15 cellular contexts compared by ENCODE assay signal in the genomic region with DNA sequence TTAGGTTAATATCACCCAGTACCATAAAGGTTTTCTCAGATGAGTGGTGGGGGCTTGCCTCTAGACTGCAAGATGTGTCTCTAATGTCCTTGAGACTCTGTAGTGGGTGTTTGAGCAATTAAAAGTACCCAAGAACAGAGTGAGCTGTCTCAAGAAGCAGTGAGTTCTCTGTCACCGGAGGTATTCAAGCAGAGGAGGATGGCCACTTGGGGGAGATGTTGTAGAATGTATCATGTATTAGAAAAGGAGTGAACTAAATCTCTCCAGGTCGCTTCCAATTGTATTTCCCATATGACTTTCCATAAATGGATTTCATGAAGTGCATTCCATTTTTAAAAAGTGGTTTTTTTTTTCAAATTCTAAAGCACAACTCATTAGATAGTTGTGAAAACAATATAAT. TPM values are rescaled to one million over a fixed set of nuclear protein-coding genes. Genes with fewer than 3 reads are reported as not detected.
DNase-seq lines count a peak whose midpoint lies in the region; ATAC-seq and TF ChIP-seq lines count a peak whose summit lies in the region.
"Had no signal": no experiment of that assay in that cellular context is flagged by ENCODE, and none has a peak within 500 bp of the region (broad histone marks: within the 10 kb centered on the region; RNA-seq: fewer than 3 reads in every experiment).

No MANE protein-coding gene starts in this region.

- no peaks in the 10 kb centered on the region for H3F3A ChIP-seq in GM23248 (ENCODE audit: insufficient read depth)

- H3K9ac ChIP-seq in GM23248 = no peak overlapping the region
- H3K9ac ChIP-seq in adipocyte (ENCODE audit: low read length) = no peak overlapping the region

- intact Hi-C loops in left colon (cut with DNase I, micrococcal nuclease) = loop anchor here in 1 of 2 donors (10.0 kb wide), 1 partner anchor 163 kb away; no protein-coding TSS in a partner anchor
- intact Hi-C loops in testis (cut with DNase I; ENCODE audit: low total_unique reads) = no loop called here

- TF ChIP-seq POLR2A in testis (IDR thresholded peaks at IDR 0.05) = no peak

- H3K36me3 ChIP-seq in GM23248 (ENCODE audit: low read depth) (no peaks in the 10 kb centered on the region), adipocyte (ENCODE audit: control insufficient read depth, insufficient read depth, low read length, severe bottlenecking) (no peaks in the 10 kb centered on the region), HAP-1 (replicated peaks) (no peaks in the 10 kb centered on the region), testis (ENCODE audit: low read depth, missing control alignments) (no peaks in the 10 kb centered on the region)
- H3K36me3 ChIP-seq: SJCRH30 had no signal

- no peak for TF ChIP-seq CTCF in testis (IDR thresholded peaks at IDR 0.05)

- H3K4me2 ChIP-seq in GM23248 (ENCODE audit: unreplicated experiment) = no peak overlapping the region

- H3K9me2 ChIP-seq in GM23248 (ENCODE audit: insufficient read depth) = no peaks in the 10 kb centered on the region

- no peaks in the 10 kb centered on the region for H3K4me1 ChIP-seq in GM23248 (ENCODE audit: insufficient read depth)
- H3K4me1 ChIP-seq in adipocyte (ENCODE audit: control insufficient read depth, insufficient read depth, low read length) = no peaks in the 10 kb centered on the region
- no peaks in the 10 kb centered on the region for H3K4me1 ChIP-seq in HAP-1
- no peaks in the 10 kb centered on the region for H3K4me1 ChIP-seq in testis
- H3K4me1 ChIP-seq: SJCRH30 had no signal

- ATAC-seq in left colon (peak; percentile 69), HG02678 (IDR thresholded peaks at IDR 0.05; ENCODE audit: unreplicated experiment) (no peak)
- ATAC-seq: natural killer cell; stimulated activated naive B cell treated with anti-CD40 and anti-IgM and Interleukin-4, amounts not matched to agents 10 μg/mL and 1 μg/mL and 100 μg/mL, for 72 hours had no signal

- no peaks in the 10 kb centered on the region for H4K20me1 ChIP-seq in GM23248 (ENCODE audit: insufficient read depth)

- H2AFZ ChIP-seq in GM23248 = no peak overlapping the region

- H3K27me3 ChIP-seq in GM23248 (replicated peaks; ENCODE audit: insufficient read depth) (0 out of 2 replicates have a peak, but pooled peaks cover 9% of the 10 kb centered on the region), adipocyte (replicated peaks; ENCODE audit: control insufficient read depth, insufficient read depth, low read length) (peaks cover 11% of the 10 kb centered on the region), HAP-1 (ENCODE audit: low read depth) (no peaks in the 10 kb centered on the region), testis (no peaks in the 10 kb centered on the region)
- H3K27me3 ChIP-seq: SJCRH30 had no signal

- no peaks in the 10 kb centered on the region for H3K79me2 ChIP-seq in GM23248 (ENCODE audit: insufficient read depth)

- no peak overlapping the region for H3K27ac ChIP-seq in GM23248
- no peak overlapping the region for H3K27ac ChIP-seq in substantia nigra (ENCODE audit: low read depth, low read length, poor library complexity, severe bottlenecking)
- H3K27ac ChIP-seq in testis = no peak overlapping the region
- H3K27ac ChIP-seq: coronary artery, SJCRH30 had no signal

- H3K9me3 ChIP-seq in GM23248 (ENCODE audit: low read depth) (no peaks in the 10 kb centered on the region), adipocyte (ENCODE audit: control insufficient read depth, low read length) (no peaks in the 10 kb centered on the region), HAP-1 (no peaks in the 10 kb centered on the region), testis (no peaks in the 10 kb centered on the region)
- H3K9me3 ChIP-seq: SJCRH30 had no signal

- H3K4me3 ChIP-seq in GM23248 (no peak overlapping the region), adipocyte (ENCODE audit: low read length) (no peak overlapping the region), HAP-1 (no peak overlapping the region), testis (no peak overlapping the region)
- H3K4me3 ChIP-seq: coronary artery, SJCRH30 had no signal

- in situ Hi-C loops in GM23248 (cut with MboI) (no loop called here), HAP-1 (cut with MboI; ENCODE audit: low sequenced_read_pairs) (no loop called here)

- DNase-seq in AML-193 (lab: John Stamatoyannopoulos, UW) (peak; percentile 0 to 5), GM23248 (peak; percentile 9), adipocyte (ENCODE audit: low read depth) (peak; percentile 8), left colon (peak in 1 of 2 donors; percentile 49), substantia nigra (lab: John Stamatoyannopoulos, UW) (no peak), HAP-1 (ENCODE audit: low spot score in 2 of 2) (no peak), testis (no peak)
- DNase-seq: activated effector memory CD4-positive, alpha-beta T cell treated with anti-CD3 and anti-CD28 coated beads, Interleukin-2, amount 50 U/mL, for 16 hours; CD8-positive, alpha-beta memory T cell; natural killer cell; NCI-H2029 treated with DMSO at 0.1 percent for 48 hours; SJCRH30; stimulated activated naive B cell treated with anti-CD40 and anti-IgM and Interleukin-4, amounts not matched to agents 10 μg/mL and 1 μg/mL and 100 μg/mL, for 72 hours had no signal

- WGBS in GM23248 (ENCODE audit: low coverage in 1 of 2, low lambda C conversion rate in 2 of 2, missing lambda C conversion rate in 2 of 2), 2 experiments = 25% methylated on average over 2 of the region's 2 CpGs
- WGBS in testis, 2 donors = 68 to 79% methylated on average over 2 of the region's 2 CpGs

RNA-seq across cellular contexts. Expression of a gene that starts 35.0 kb away (rescaled TPM):
- total RNA-seq in GM23248 (2014; rRNA removed; shearing (Covaris generic)) = not detected in 2 replicates
- polyA plus RNA-seq in GM23248 (2016; fragmentation: Nextera tagmentation; extraction: Ambion mirVana) = not detected in 2 replicates
- total RNA-seq in left colon = 10 to 100 TPM in 1 of 2 donors, 1 to 10 TPM in 1; 2.3 to 15.2 TPM
- total RNA-seq in testis = under 1 TPM; 0.08 to 0.37 TPM
- 0.28 TPM for polyA plus RNA-seq in testis (ENCODE audit: insufficient read depth, low read depth, low replicate concordance)
- total RNA-seq: CD8-positive, alpha-beta memory T cell; natural killer cell; SJCRH30 had no signal
- polyA plus RNA-seq: CD8-positive, alpha-beta memory T cell had no signal

Comparison
In these comparisons a context has a peak if more than half of its experiments do, and no peak if none do; other contexts are left out.
1. DNase-seq: peak in AML-193 (2 of 2), GM23248 (single experiment) and adipocyte (single experiment); none in substantia nigra (0 of 49), HAP-1 (0 of 2) and testis (single experiment).